In the genomic region with DNA sequence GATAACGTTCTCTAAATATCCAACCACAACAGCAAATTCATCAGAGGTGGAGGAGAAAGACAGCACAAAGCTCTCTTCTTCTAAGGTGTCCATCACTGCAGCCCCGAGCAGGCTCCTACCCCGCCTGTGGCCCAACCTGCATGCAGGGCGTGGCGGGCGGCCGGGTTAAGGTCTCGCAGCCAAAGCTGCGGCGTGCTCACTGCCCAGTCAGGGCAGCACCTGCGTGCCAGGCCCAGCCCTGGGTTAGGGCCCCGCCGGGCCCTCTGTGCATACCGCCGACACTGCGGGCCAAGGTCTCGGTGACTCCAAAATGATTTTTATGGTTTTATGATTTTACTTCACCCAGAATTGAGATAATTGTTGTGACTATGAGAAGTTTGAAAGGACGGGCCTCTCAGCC, we compare ENCODE assay signal across 19 cellular contexts.
"Had no signal": no experiment of that assay in that cellular context is flagged by ENCODE, and none has a peak within 500 bp of the region (broad histone marks: within the 10 kb centered on the region; RNA-seq: fewer than 3 reads in every experiment).

No MANE protein-coding gene starts in this region.

- H3K36me3 ChIP-seq: neural progenitor cell, prostate gland had no signal

- ATAC-seq: esophagus mucosa, natural killer cell had no signal

- H3K36me3 Mint-ChIP-seq: natural killer cell had no signal

- FAIRE-seq: endometrium, frontal cortex had no signal

- H3K9me3 ChIP-seq: heart left ventricle, prostate gland, right lobe of liver, stomach, thoracic aorta, vagina had no signal

- H3K9me3 Mint-ChIP-seq: natural killer cell, neural progenitor cell, type B pancreatic cell had no signal

- H3K4me3 ChIP-seq: heart left ventricle, neural progenitor cell, prostate gland, right lobe of liver, stomach, thoracic aorta, vagina had no signal

- H3K27me3 ChIP-seq: heart left ventricle, neural progenitor cell, right lobe of liver, stomach, vagina had no signal

- H3K9ac ChIP-seq: neural progenitor cell, parathyroid adenoma had no signal

- H3K4me1 Mint-ChIP-seq: neural progenitor cell had no signal

- H3K4me1 ChIP-seq: neural progenitor cell, parathyroid adenoma, prostate gland, stomach, vagina had no signal

- H3K27ac ChIP-seq: heart left ventricle, neural progenitor cell, parathyroid adenoma, prostate gland, right lobe of liver, thoracic aorta, vagina had no signal

- DNase-seq: effector memory CD4-positive, alpha-beta T cell; heart left ventricle; hippocampal formation; mammary epithelial cell; natural killer cell; occipital lobe; stimulated activated naive CD4-positive, alpha-beta T cell; stomach; substantia nigra had no signal

- H3K27me3 Mint-ChIP-seq: type B pancreatic cell had no signal

- H3K4me3 Mint-ChIP-seq: natural killer cell, neural progenitor cell, type B pancreatic cell had no signal

- H3K27ac Mint-ChIP-seq: natural killer cell, neural progenitor cell, type B pancreatic cell had no signal

- H3K4me2 ChIP-seq: neural progenitor cell had no signal

- H2AFZ ChIP-seq: neural progenitor cell, parathyroid adenoma had no signal
